ENCODE assay signal across 1 cellular context in the genomic region with DNA sequence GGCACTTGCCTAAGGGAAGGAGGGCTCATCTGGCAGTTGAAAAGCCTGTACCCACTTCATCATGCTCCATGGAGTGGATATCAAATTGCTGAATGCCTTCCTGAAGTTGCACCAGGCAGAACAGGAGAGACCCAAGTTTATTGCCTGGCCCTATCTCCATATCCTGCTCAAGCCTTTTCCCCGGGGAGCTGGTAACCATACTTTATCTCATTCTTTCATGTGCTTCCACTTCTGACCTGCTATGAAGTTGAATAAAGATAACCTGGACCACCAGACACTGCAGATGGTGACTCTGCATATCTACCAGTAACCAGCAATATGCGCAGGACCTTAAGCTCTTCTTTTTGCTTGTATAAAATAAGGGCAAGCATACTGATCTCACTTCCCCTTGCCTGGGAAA.
A peak's percentile ranks its signal among the peaks of the same experiment; 100 is the strongest.
TF ChIP-seq lines count a peak whose summit lies in the region.

No MANE protein-coding gene starts in this region.

TF ChIP-seq in K562, 482 proteins besides CTCF, POLR2A, EP300 and RAD21 (continued from another document and continues in another):
- TF ChIP-seq, protein P1, sequence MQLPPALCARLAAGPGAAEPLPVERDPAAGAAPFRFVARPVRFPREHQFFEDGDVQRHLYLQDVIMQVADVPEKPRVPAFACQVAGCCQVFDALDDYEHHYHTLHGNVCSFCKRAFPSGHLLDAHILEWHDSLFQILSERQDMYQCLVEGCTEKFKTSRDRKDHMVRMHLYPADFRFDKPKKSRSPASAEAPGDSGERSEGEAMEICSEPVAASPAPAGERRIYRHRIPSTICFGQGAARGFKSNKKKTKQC (CRISPR knock-in tag; IDR thresholded peaks at IDR 0.05), result no peak
- TF ChIP-seq, protein P2, sequence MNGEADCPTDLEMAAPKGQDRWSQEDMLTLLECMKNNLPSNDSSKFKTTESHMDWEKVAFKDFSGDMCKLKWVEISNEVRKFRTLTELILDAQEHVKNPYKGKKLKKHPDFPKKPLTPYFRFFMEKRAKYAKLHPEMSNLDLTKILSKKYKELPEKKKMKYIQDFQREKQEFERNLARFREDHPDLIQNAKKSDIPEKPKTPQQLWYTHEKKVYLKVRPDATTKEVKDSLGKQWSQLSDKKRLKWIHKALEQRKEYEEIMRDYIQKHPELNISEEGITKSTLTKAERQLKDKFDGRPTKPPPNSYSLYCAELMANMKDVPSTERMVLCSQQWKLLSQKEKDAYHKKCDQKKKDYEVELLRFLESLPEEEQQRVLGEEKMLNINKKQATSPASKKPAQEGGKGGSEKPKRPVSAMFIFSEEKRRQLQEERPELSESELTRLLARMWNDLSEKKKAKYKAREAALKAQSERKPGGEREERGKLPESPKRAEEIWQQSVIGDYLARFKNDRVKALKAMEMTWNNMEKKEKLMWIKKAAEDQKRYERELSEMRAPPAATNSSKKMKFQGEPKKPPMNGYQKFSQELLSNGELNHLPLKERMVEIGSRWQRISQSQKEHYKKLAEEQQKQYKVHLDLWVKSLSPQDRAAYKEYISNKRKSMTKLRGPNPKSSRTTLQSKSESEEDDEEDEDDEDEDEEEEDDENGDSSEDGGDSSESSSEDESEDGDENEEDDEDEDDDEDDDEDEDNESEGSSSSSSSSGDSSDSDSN (IDR thresholded peaks at IDR 0.05; ENCODE audit: borderline replicate concordance in 1 of 2, low read depth in 2 of 2, low read length in 2 of 2), result no peak
- TF ChIP-seq, protein P3, sequence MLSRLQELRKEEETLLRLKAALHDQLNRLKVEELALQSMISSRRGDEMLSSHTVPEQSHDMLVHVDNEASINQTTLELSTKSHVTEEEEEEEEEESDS (CRISPR knock-in tag; IDR thresholded peaks at IDR 0.05), result no peak
- TF ChIP-seq, protein P4, sequence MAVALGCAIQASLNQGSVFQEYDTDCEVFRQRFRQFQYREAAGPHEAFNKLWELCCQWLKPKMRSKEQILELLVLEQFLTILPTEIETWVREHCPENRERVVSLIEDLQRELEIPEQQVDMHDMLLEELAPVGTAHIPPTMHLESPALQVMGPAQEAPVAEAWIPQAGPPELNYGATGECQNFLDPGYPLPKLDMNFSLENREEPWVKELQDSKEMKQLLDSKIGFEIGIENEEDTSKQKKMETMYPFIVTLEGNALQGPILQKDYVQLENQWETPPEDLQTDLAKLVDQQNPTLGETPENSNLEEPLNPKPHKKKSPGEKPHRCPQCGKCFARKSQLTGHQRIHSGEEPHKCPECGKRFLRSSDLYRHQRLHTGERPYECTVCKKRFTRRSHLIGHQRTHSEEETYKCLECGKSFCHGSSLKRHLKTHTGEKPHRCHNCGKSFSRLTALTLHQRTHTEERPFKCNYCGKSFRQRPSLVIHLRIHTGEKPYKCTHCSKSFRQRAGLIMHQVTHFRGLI (CRISPR knock-in tag; IDR thresholded peaks at IDR 0.05), result no peak
- TF ChIP-seq RBM34 (IDR thresholded peaks at IDR 0.05; ENCODE audit: borderline replicate concordance, insufficient read depth, low read length), result no peak
- TF ChIP-seq MTA1 (IDR thresholded peaks at IDR 0.05; ENCODE audit: borderline replicate concordance), result no peak
- TF ChIP-seq ETV1 (tag; conservative IDR thresholded peaks at IDR 0.05; ENCODE audit: low read depth), result 0 out of 2 replicates have a peak, but pooled peaks have one; percentile 20
- peak; percentile 75 for TF ChIP-seq MAFG (tag; conservative IDR thresholded peaks at IDR 0.05)
- TF ChIP-seq, protein P5, sequence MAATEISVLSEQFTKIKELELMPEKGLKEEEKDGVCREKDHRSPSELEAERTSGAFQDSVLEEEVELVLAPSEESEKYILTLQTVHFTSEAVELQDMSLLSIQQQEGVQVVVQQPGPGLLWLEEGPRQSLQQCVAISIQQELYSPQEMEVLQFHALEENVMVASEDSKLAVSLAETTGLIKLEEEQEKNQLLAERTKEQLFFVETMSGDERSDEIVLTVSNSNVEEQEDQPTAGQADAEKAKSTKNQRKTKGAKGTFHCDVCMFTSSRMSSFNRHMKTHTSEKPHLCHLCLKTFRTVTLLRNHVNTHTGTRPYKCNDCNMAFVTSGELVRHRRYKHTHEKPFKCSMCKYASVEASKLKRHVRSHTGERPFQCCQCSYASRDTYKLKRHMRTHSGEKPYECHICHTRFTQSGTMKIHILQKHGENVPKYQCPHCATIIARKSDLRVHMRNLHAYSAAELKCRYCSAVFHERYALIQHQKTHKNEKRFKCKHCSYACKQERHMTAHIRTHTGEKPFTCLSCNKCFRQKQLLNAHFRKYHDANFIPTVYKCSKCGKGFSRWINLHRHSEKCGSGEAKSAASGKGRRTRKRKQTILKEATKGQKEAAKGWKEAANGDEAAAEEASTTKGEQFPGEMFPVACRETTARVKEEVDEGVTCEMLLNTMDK (IDR thresholded peaks at IDR 0.05; ENCODE audit: borderline replicate concordance, insufficient read depth, low read depth, low read length, poor library complexity, severe bottlenecking), result no peak
- TF ChIP-seq, protein P6, sequence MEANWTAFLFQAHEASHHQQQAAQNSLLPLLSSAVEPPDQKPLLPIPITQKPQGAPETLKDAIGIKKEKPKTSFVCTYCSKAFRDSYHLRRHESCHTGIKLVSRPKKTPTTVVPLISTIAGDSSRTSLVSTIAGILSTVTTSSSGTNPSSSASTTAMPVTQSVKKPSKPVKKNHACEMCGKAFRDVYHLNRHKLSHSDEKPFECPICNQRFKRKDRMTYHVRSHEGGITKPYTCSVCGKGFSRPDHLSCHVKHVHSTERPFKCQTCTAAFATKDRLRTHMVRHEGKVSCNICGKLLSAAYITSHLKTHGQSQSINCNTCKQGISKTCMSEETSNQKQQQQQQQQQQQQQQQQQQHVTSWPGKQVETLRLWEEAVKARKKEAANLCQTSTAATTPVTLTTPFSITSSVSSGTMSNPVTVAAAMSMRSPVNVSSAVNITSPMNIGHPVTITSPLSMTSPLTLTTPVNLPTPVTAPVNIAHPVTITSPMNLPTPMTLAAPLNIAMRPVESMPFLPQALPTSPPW (CRISPR knock-in tag; IDR thresholded peaks at IDR 0.05), result no peak
- TF ChIP-seq, protein P7, sequence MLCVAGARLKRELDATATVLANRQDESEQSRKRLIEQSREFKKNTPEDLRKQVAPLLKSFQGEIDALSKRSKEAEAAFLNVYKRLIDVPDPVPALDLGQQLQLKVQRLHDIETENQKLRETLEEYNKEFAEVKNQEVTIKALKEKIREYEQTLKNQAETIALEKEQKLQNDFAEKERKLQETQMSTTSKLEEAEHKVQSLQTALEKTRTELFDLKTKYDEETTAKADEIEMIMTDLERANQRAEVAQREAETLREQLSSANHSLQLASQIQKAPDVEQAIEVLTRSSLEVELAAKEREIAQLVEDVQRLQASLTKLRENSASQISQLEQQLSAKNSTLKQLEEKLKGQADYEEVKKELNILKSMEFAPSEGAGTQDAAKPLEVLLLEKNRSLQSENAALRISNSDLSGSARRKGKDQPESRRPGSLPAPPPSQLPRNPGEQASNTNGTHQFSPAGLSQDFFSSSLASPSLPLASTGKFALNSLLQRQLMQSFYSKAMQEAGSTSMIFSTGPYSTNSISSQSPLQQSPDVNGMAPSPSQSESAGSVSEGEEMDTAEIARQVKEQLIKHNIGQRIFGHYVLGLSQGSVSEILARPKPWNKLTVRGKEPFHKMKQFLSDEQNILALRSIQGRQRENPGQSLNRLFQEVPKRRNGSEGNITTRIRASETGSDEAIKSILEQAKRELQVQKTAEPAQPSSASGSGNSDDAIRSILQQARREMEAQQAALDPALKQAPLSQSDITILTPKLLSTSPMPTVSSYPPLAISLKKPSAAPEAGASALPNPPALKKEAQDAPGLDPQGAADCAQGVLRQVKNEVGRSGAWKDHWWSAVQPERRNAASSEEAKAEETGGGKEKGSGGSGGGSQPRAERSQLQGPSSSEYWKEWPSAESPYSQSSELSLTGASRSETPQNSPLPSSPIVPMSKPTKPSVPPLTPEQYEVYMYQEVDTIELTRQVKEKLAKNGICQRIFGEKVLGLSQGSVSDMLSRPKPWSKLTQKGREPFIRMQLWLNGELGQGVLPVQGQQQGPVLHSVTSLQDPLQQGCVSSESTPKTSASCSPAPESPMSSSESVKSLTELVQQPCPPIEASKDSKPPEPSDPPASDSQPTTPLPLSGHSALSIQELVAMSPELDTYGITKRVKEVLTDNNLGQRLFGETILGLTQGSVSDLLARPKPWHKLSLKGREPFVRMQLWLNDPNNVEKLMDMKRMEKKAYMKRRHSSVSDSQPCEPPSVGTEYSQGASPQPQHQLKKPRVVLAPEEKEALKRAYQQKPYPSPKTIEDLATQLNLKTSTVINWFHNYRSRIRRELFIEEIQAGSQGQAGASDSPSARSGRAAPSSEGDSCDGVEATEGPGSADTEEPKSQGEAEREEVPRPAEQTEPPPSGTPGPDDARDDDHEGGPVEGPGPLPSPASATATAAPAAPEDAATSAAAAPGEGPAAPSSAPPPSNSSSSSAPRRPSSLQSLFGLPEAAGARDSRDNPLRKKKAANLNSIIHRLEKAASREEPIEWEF (CRISPR knock-in tag; IDR thresholded peaks at IDR 0.05), result no peak
- peak; percentile 33; the same call in 1 of the 2 replicates for TF ChIP-seq NBN (IDR thresholded peaks at IDR 0.05; ENCODE audit: low read depth)
- TF ChIP-seq ZNF445 (CRISPR knock-in tag; IDR thresholded peaks at IDR 0.05; ENCODE audit: low read depth), result no peak
- peak; percentile 6 for TF ChIP-seq DACH1 (IDR thresholded peaks at IDR 0.05; ENCODE audit: partially characterized antibody)
- no peak for TF ChIP-seq KLF13 (tag; IDR thresholded peaks at IDR 0.05; ENCODE audit: borderline replicate concordance, low read depth)
- no peak for TF ChIP-seq RBM17 (IDR thresholded peaks at IDR 0.05; ENCODE audit: borderline replicate concordance, low read depth, low read length)
- TF ChIP-seq ZNF217 (CRISPR knock-in tag; IDR thresholded peaks at IDR 0.05), result no peak
- no peak for TF ChIP-seq KAT7 (CRISPR knock-in tag; IDR thresholded peaks at IDR 0.05; ENCODE audit: borderline replicate concordance)
- TF ChIP-seq, protein P8, sequence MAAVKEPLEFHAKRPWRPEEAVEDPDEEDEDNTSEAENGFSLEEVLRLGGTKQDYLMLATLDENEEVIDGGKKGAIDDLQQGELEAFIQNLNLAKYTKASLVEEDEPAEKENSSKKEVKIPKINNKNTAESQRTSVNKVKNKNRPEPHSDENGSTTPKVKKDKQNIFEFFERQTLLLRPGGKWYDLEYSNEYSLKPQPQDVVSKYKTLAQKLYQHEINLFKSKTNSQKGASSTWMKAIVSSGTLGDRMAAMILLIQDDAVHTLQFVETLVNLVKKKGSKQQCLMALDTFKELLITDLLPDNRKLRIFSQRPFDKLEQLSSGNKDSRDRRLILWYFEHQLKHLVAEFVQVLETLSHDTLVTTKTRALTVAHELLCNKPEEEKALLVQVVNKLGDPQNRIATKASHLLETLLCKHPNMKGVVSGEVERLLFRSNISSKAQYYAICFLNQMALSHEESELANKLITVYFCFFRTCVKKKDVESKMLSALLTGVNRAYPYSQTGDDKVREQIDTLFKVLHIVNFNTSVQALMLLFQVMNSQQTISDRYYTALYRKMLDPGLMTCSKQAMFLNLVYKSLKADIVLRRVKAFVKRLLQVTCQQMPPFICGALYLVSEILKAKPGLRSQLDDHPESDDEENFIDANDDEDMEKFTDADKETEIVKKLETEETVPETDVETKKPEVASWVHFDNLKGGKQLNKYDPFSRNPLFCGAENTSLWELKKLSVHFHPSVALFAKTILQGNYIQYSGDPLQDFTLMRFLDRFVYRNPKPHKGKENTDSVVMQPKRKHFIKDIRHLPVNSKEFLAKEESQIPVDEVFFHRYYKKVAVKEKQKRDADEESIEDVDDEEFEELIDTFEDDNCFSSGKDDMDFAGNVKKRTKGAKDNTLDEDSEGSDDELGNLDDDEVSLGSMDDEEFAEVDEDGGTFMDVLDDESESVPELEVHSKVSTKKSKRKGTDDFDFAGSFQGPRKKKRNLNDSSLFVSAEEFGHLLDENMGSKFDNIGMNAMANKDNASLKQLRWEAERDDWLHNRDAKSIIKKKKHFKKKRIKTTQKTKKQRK (IDR thresholded peaks at IDR 0.05; ENCODE audit: borderline replicate concordance, low read depth, low read length), result no peak
- TF ChIP-seq PURB (CRISPR knock-in tag; IDR thresholded peaks at IDR 0.05; ENCODE audit: low read depth), result no peak
- TF ChIP-seq, protein P9, sequence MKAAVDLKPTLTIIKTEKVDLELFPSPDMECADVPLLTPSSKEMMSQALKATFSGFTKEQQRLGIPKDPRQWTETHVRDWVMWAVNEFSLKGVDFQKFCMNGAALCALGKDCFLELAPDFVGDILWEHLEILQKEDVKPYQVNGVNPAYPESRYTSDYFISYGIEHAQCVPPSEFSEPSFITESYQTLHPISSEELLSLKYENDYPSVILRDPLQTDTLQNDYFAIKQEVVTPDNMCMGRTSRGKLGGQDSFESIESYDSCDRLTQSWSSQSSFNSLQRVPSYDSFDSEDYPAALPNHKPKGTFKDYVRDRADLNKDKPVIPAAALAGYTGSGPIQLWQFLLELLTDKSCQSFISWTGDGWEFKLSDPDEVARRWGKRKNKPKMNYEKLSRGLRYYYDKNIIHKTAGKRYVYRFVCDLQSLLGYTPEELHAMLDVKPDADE (conservative IDR thresholded peaks at IDR 0.05; ENCODE audit: control insufficient read depth, low read depth, low read length), result no peak
- TF ChIP-seq ZKSCAN3 (CRISPR knock-in tag; IDR thresholded peaks at IDR 0.05), result no peak
- TF ChIP-seq, protein P10, sequence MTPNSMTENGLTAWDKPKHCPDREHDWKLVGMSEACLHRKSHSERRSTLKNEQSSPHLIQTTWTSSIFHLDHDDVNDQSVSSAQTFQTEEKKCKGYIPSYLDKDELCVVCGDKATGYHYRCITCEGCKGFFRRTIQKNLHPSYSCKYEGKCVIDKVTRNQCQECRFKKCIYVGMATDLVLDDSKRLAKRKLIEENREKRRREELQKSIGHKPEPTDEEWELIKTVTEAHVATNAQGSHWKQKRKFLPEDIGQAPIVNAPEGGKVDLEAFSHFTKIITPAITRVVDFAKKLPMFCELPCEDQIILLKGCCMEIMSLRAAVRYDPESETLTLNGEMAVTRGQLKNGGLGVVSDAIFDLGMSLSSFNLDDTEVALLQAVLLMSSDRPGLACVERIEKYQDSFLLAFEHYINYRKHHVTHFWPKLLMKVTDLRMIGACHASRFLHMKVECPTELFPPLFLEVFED (CRISPR knock-in tag; conservative IDR thresholded peaks at IDR 0.05), result no peak
- TF ChIP-seq, protein P11, sequence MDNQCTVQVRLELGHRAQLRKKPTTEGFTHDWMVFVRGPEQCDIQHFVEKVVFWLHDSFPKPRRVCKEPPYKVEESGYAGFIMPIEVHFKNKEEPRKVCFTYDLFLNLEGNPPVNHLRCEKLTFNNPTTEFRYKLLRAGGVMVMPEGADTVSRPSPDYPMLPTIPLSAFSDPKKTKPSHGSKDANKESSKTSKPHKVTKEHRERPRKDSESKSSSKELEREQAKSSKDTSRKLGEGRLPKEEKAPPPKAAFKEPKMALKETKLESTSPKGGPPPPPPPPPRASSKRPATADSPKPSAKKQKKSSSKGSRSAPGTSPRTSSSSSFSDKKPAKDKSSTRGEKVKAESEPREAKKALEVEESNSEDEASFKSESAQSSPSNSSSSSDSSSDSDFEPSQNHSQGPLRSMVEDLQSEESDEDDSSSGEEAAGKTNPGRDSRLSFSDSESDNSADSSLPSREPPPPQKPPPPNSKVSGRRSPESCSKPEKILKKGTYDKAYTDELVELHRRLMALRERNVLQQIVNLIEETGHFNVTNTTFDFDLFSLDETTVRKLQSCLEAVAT (IDR thresholded peaks at IDR 0.05), result no peak
- no peak for TF ChIP-seq ZNF79 (CRISPR knock-in tag; IDR thresholded peaks at IDR 0.05; ENCODE audit: low read depth)
- peak; percentile 66 for TF ChIP-seq NRF1 (conservative IDR thresholded peaks at IDR 0.05 in 1 of 2, IDR thresholded peaks at IDR 0.05 in 1 of 2)
- no peak for TF ChIP-seq GABPB1 (CRISPR knock-in tag; IDR thresholded peaks at IDR 0.05)
- TF ChIP-seq, protein P12, sequence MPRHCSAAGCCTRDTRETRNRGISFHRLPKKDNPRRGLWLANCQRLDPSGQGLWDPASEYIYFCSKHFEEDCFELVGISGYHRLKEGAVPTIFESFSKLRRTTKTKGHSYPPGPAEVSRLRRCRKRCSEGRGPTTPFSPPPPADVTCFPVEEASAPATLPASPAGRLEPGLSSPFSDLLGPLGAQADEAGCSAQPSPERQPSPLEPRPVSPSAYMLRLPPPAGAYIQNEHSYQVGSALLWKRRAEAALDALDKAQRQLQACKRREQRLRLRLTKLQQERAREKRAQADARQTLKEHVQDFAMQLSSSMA (CRISPR knock-in tag; IDR thresholded peaks at IDR 0.05), result no peak
